Comparison of ENCODE assay signal across 1 cellular context in the genomic region with DNA sequence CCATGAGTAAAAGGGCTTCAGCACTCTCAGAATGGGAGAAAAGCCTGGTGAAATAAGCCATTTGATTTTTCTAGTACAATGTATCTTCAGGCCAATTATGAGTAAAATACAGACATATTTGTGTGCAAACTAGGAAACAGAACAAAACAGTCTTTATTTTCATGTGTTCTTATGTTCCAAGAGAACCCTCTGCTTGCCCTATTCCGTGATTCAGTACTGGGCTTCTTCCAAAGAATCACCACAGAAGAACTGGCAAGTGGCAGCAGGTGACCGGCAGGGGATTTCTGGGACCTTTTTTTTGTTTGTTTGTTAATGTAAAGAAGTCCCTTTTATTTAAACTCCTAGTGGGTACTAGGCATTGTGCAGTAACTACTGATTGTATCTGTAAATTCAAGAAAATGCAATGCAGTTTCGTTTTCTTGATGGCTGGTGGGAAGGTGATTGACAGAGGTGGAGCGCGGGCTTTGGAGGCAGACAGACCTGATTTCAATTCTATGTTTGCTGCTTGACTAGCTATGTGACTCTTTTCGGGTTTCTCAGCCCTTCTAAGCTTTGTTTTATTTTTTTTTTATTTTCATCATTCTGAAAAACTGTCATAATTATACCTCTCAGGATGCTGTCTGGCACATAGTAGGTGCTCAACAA.
TF ChIP-seq lines count a peak whose summit lies in the region.

No MANE protein-coding gene starts in this region.

TF ChIP-seq in GM12878, 131 proteins besides CTCF, POLR2A, EP300 and RAD21:
- TF ChIP-seq, protein P1, sequence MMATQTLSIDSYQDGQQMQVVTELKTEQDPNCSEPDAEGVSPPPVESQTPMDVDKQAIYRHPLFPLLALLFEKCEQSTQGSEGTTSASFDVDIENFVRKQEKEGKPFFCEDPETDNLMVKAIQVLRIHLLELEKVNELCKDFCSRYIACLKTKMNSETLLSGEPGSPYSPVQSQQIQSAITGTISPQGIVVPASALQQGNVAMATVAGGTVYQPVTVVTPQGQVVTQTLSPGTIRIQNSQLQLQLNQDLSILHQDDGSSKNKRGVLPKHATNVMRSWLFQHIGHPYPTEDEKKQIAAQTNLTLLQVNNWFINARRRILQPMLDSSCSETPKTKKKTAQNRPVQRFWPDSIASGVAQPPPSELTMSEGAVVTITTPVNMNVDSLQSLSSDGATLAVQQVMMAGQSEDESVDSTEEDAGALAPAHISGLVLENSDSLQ (IDR thresholded peaks at IDR 0.05), result peak; percentile 27; the same call in 1 of the 2 replicates
- TF ChIP-seq PAX5 (IDR thresholded peaks at IDR 0.05; ENCODE audit: borderline replicate concordance, low read depth, low read length) (no peak), KDM1A (IDR thresholded peaks at IDR 0.05; ENCODE audit: borderline replicate concordance) (no peak)
